ENCODE assay signal across 1 cellular context in the genomic region with DNA sequence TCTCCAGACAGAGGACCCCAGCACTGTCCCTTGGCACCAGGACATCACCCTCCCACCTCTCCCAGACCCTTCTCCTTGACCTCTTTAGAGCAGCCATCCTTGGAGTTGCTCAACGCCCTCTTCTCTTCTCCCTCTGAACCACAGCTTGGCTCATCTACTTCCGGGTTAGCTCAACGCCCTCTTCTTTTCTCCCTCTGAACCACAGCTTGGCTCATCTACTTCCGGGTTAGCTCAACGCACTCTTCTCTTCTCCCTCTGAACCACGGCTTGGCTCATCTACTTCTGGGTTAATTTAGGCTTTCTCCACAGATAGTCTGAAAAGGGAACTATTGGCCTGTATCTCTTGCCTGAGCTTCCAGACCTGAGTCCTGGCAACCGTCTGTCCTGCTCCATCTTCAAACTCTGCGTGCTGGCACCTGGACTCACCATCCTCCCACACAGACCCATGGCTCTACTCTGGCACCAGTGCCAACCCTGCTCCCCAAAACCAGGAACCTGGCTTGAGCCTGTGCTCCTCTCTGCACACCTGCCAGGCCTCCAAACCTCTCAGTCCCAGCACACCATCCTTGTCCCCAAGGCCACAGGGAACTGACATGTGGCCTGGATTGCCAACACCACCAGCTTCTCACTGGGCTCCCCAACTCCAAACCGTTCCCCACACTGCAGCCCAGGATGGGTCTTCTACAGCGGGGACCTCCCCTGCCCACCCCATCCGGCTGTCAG.
TF ChIP-seq lines count a peak whose summit lies in the region.

No MANE protein-coding gene starts in this region.

TF ChIP-seq in endothelial cell of umbilical vein, 7 proteins besides CTCF, POLR2A, EP300 and RAD21:
- TF ChIP-seq MYC (IDR thresholded peaks at IDR 0.05; ENCODE audit: low read depth, low read length) = no peak
- TF ChIP-seq JUN (IDR thresholded peaks at IDR 0.05; ENCODE audit: borderline replicate concordance, insufficient read depth, insufficient read length, low read depth) = no peak
- TF ChIP-seq GATA2 (IDR thresholded peaks at IDR 0.05; ENCODE audit: insufficient read depth, insufficient read length, low read depth, low read length) = no peak
- no peak for TF ChIP-seq EZH2 (IDR thresholded peaks at IDR 0.05; ENCODE audit: borderline replicate concordance, low read depth, low read length, severe bottlenecking)
